In genomic region chr1:230104395-230105244, GRCh38 we compare ENCODE assay signal across 8 cellular contexts. TPM values are rescaled to one million over a fixed set of nuclear protein-coding genes. Genes with fewer than 3 reads are reported as not detected.
DNase-seq lines count a peak whose midpoint lies in the region; ATAC-seq and TF ChIP-seq lines count a peak whose summit lies in the region.

No MANE protein-coding gene starts in this region.

- no peaks in the 10 kb centered on the region for H3K9me3 ChIP-seq in A673 (ENCODE audit: low read depth, low read length, poor library complexity, severe bottlenecking)

- DNase-seq in A673 (ENCODE audit: low spot score), result peak; percentile 94
- peak; percentile 75 to 77 for DNase-seq in NOMO-1 (lab: John Stamatoyannopoulos, UW; ENCODE audit: unreplicated experiment in 2 of 2)
- DNase-seq in activated T-cell treated with anti-CD3 and anti-CD28 coated beads for 24 hours (ENCODE audit: low read depth), result peak; percentile 79
- DNase-seq in erythroblast (lab: John Stamatoyannopoulos, UW), result peak; percentile 59 to 81
- DNase-seq in naive B cell, result no peak

- H3K4me3 Mint-ChIP-seq in naive B cell, result peak overlapping the region in 5 of 8 donors; percentile 9 to 63 (median 39)
- H3K4me3 Mint-ChIP-seq in stimulated activated memory B cell treated with anti-CD40 and anti-IgM and Interleukin-4, amounts not matched to agents 10 μg/mL and 1 μg/mL and 100 μg/mL, for 72 hours, result peak overlapping the region; percentile 17

- no peaks in the 10 kb centered on the region for H3K27me3 ChIP-seq in A673 (replicated peaks; ENCODE audit: insufficient read depth, low read depth, low read length, poor library complexity)

- no peak for TF ChIP-seq CTCF in A673 (conservative IDR thresholded peaks at IDR 0.05; ENCODE audit: low read depth, low read length)

- intact Hi-C loops in A673 (cut with micrococcal nuclease; ENCODE audit: unreplicated experiment), result no loop called here

- no peaks in the 10 kb centered on the region for H3K36me3 ChIP-seq in A673 (ENCODE audit: insufficient read depth, low read length, poor library complexity, severe bottlenecking)

- BruUV-seq in A673 (replicated peaks; lab: Mats Ljungman, UMichigan), result no TSS peak

- POLR2A ChIA-PET in A673 (lab: Charles Lee; ENCODE audit: low non-redundant PET), result no interaction called here

- peaks cover 66% of the 10 kb centered on the region for H3K4me1 ChIP-seq in A673 (ENCODE audit: insufficient read depth, low read length, poor library complexity, severe bottlenecking)

- peak overlapping the region in 1 of 6 donors; percentile 85 for H3K27ac Mint-ChIP-seq in naive B cell
- peak overlapping the region; percentile 65 for H3K27ac Mint-ChIP-seq in stimulated activated memory B cell treated with anti-CD40 and anti-IgM and Interleukin-4, amounts not matched to agents 10 μg/mL and 1 μg/mL and 100 μg/mL, for 72 hours

- H3K36me3 Mint-ChIP-seq in naive B cell, result no peaks in the 10 kb centered on the region
- H3K36me3 Mint-ChIP-seq in stimulated activated memory B cell treated with anti-CD40 and anti-IgM and Interleukin-4, amounts not matched to agents 10 μg/mL and 1 μg/mL and 100 μg/mL, for 72 hours, result peaks cover 10% of the 10 kb centered on the region

- peaks cover 0 to 1% (median 0%) of the 10 kb centered on the region in 7 donors for H3K9me3 Mint-ChIP-seq in naive B cell
- no peaks in the 10 kb centered on the region for H3K9me3 Mint-ChIP-seq in stimulated activated memory B cell treated with anti-CD40 and anti-IgM and Interleukin-4, amounts not matched to agents 10 μg/mL and 1 μg/mL and 100 μg/mL, for 72 hours

- peak overlapping the region; percentile 18 for H3K4me3 ChIP-seq in A673 (ENCODE audit: low read depth, low read length, poor library complexity, severe bottlenecking)

- peaks cover 52 to 81% (median 73%) of the 10 kb centered on the region in 3 donors for H3K4me1 Mint-ChIP-seq in naive B cell
- peaks cover 73% of the 10 kb centered on the region for H3K4me1 Mint-ChIP-seq in stimulated activated memory B cell treated with anti-CD40 and anti-IgM and Interleukin-4, amounts not matched to agents 10 μg/mL and 1 μg/mL and 100 μg/mL, for 72 hours

- no peaks in the 10 kb centered on the region for H3K27me3 Mint-ChIP-seq in naive B cell
- H3K27me3 Mint-ChIP-seq in stimulated activated memory B cell treated with anti-CD40 and anti-IgM and Interleukin-4, amounts not matched to agents 10 μg/mL and 1 μg/mL and 100 μg/mL, for 72 hours, result no peaks in the 10 kb centered on the region

- H3K27ac ChIP-seq in A673 (ENCODE audit: low read depth, low read length, poor library complexity, severe bottlenecking), result peak overlapping the region; percentile 47

- CTCF ChIA-PET in A673 (lab: Charles Lee), result interaction anchor here (0.7 kb wide), 1 partner anchor 57 kb away, joined by 3 read pairs; no protein-coding TSS in a partner anchor

- ATAC-seq in GM18861 (IDR thresholded peaks at IDR 0.05; ENCODE audit: unreplicated experiment) (peak; percentile 48), HG03280 (IDR thresholded peaks at IDR 0.05; ENCODE audit: unreplicated experiment) (peak; percentile 42), naive B cell (ENCODE audit: low read depth in 2 of 2) (peak; percentile 78 to 79)
- ATAC-seq in stimulated activated memory B cell treated with anti-CD40 and anti-IgM and Interleukin-4, amounts not matched to agents 10 μg/mL and 1 μg/mL and 100 μg/mL, for 72 hours, result peak; percentile 94

- no peak for TF ChIP-seq POLR2A in erythroblast (IDR thresholded peaks at IDR 0.05; ENCODE audit: low read length)

RNA-seq across cellular contexts. Expression of gene GALNT2, which starts 37.6 kb away (rescaled TPM):
- 80.5 and 94.6 TPM in 2 replicates for total RNA-seq in A673 (2021)
- polyA plus RNA-seq in naive B cell (ENCODE audit: low read depth in 6 of 6), result 10 to 100 TPM; 15.1 to 22.4 (median 17.5) TPM

Comparison
In these comparisons a context has a peak if more than half of its experiments do, and no peak if none do; other contexts are left out.
1. ATAC-seq: peak in every context shown above with its lines; median percentile 94 in stimulated activated memory B cell treated with anti-CD40 and anti-IgM and Interleukin-4, amounts not matched to agents 10 μg/mL and 1 μg/mL and 100 μg/mL, for 72 hours; 78 in naive B cell; 48 in GM18861; 42 in HG03280.